In genomic region chr3:40615916-40616315, GRCh38 we compare ENCODE assay signal across 15 cellular contexts.
DNase-seq lines count a peak whose midpoint lies in the region; TF ChIP-seq lines count a peak whose summit lies in the region.
"Had no signal": no experiment of that assay in that cellular context is flagged by ENCODE, and none has a peak within 500 bp of the region (broad histone marks: within the 10 kb centered on the region; RNA-seq: fewer than 3 reads in every experiment).

No MANE protein-coding gene starts in this region.

- H4K20me1 ChIP-seq in neural progenitor cell (ENCODE audit: low read depth): no peaks in the 10 kb centered on the region

- no peaks in the 10 kb centered on the region for H3K9me3 Mint-ChIP-seq in neural progenitor cell
- H3K9me3 Mint-ChIP-seq: activated naive CD4-positive, alpha-beta T cell treated with anti-CD3 and anti-CD28 coated beads for 36 hours; CD4-positive, alpha-beta memory T cell had no signal

- no peaks in the 10 kb centered on the region for H3K36me3 ChIP-seq in HAP-1 (replicated peaks)
- no peaks in the 10 kb centered on the region for H3K36me3 ChIP-seq in neural progenitor cell
- H3K36me3 ChIP-seq: gastrocnemius medialis had no signal

- TF ChIP-seq CTCF in epithelial cell of proximal tubule (conservative IDR thresholded peaks at IDR 0.05; ENCODE audit: low read depth, low read length) (no peak), neural progenitor cell (IDR thresholded peaks at IDR 0.05) (no peak)

- peak overlapping the region; percentile 93 for H3K27ac Mint-ChIP-seq in neural progenitor cell
- H3K27ac Mint-ChIP-seq: activated CD8-positive, alpha-beta T cell treated with anti-CD3 and anti-CD28 coated beads, Interleukin-2, amount 10 ng/mL, durations not matched to agents 7 days and 5 days; activated naive CD4-positive, alpha-beta T cell treated with anti-CD3 and anti-CD28 coated beads for 36 hours; CD4-positive, alpha-beta memory T cell had no signal

- H3K79me2 ChIP-seq in neural progenitor cell (ENCODE audit: low read depth): no peaks in the 10 kb centered on the region

- no peaks in the 10 kb centered on the region for H3K36me3 Mint-ChIP-seq in neural progenitor cell
- H3K36me3 Mint-ChIP-seq: CD4-positive, alpha-beta memory T cell had no signal

- H2AFZ ChIP-seq in neural progenitor cell (replicated peaks): peak overlapping the region; percentile 38

- peak; percentile 27 to 40 for DNase-seq in HAP-1 (ENCODE audit: low spot score in 2 of 2)
- peak; percentile 17 for DNase-seq in NCI-H69 (lab: John Stamatoyannopoulos, UW)
- DNase-seq in epithelial cell of proximal tubule (ENCODE audit: low read depth): no peak
- DNase-seq in neural progenitor cell (ENCODE audit: low spot score): peak; percentile 26
- DNase-seq in activated CD4-positive, alpha-beta T cell treated with anti-CD3 and anti-CD28 coated beads for 48 hours: no peak
- DNase-seq in activated CD4-positive, alpha-beta T cell treated with anti-CD3 and anti-CD28 coated beads, Interleukin-2, amount 50 U/mL, for 1 hour: no peak
- no peak for DNase-seq in RPMI8226
- DNase-seq: activated CD8-positive, alpha-beta T cell treated with anti-CD3 and anti-CD28 coated beads, Interleukin-2, amount 10 ng/mL, durations not matched to agents 7 days and 5 days; activated naive CD4-positive, alpha-beta T cell treated with anti-CD3 and anti-CD28 coated beads for 36 hours; CD4-positive, alpha-beta memory T cell; dermis blood vessel endothelial cell; gastrocnemius medialis; PC-3; stimulated activated CD4-positive, alpha-beta T cell treated with anti-CD3 and anti-CD28 coated beads, Interleukin-4, amount 100 ng/mL, for 24 hours had no signal

- H3K27me3 Mint-ChIP-seq in neural progenitor cell (ENCODE audit: insufficient read depth, low read depth): peaks cover 6% of the 10 kb centered on the region

- H3K9me3 ChIP-seq in HAP-1 (no peaks in the 10 kb centered on the region), neural progenitor cell (ENCODE audit: low read depth) (no peaks in the 10 kb centered on the region)
- H3K9me3 ChIP-seq: gastrocnemius medialis had no signal

- peaks cover 17% of the 10 kb centered on the region for H3F3A ChIP-seq in neural progenitor cell (ENCODE audit: low read depth)

- peak overlapping the region; percentile 17 for H3K4me3 ChIP-seq in HAP-1
- peak overlapping the region; percentile 40 for H3K4me3 ChIP-seq in epithelial cell of proximal tubule (ENCODE audit: low read depth, low read length)
- peak overlapping the region; percentile 44 for H3K4me3 ChIP-seq in neural progenitor cell
- H3K4me3 ChIP-seq: gastrocnemius medialis, lung had no signal

- H3K4me1 ChIP-seq in HAP-1 (peaks cover 14% of the 10 kb centered on the region), neural progenitor cell (peaks cover 54% of the 10 kb centered on the region)
- H3K4me1 ChIP-seq: gastrocnemius medialis had no signal

- H3K9ac ChIP-seq in neural progenitor cell: no peak overlapping the region

- H3K27ac ChIP-seq in neural progenitor cell: no peak overlapping the region
- H3K27ac ChIP-seq: gastrocnemius medialis had no signal

- no peaks in the 10 kb centered on the region for H3K27me3 ChIP-seq in HAP-1 (ENCODE audit: low read depth)
- no peaks in the 10 kb centered on the region for H3K27me3 ChIP-seq in neural progenitor cell

- peak overlapping the region; percentile 80 for H3K4me3 Mint-ChIP-seq in neural progenitor cell
- H3K4me3 Mint-ChIP-seq: activated CD8-positive, alpha-beta T cell treated with anti-CD3 and anti-CD28 coated beads, Interleukin-2, amount 10 ng/mL, durations not matched to agents 7 days and 5 days; activated naive CD4-positive, alpha-beta T cell treated with anti-CD3 and anti-CD28 coated beads for 36 hours; CD4-positive, alpha-beta memory T cell had no signal

- in situ Hi-C loops in HAP-1 (cut with MboI; ENCODE audit: low sequenced_read_pairs): no loop called here

- peaks cover 50% of the 10 kb centered on the region for H3K4me1 Mint-ChIP-seq in neural progenitor cell
- H3K4me1 Mint-ChIP-seq: CD4-positive, alpha-beta memory T cell had no signal

- peak overlapping the region; percentile 80 for H3K4me2 ChIP-seq in neural progenitor cell

Comparison
In these comparisons a context has a peak if more than half of its experiments do, and no peak if none do; other contexts are left out.
1. DNase-seq: peak in HAP-1 (2 of 2), NCI-H69 (single experiment) and neural progenitor cell (single experiment); none in epithelial cell of proximal tubule (single experiment), activated CD4-positive, alpha-beta T cell treated with anti-CD3 and anti-CD28 coated beads for 48 hours (single experiment), activated CD4-positive, alpha-beta T cell treated with anti-CD3 and anti-CD28 coated beads, Interleukin-2, amount 50 U/mL, for 1 hour (single experiment) and RPMI8226 (single experiment).
2. Peak in every context shown above with its lines, with median percentiles within 50 percentile points of each other: H3K4me3 ChIP-seq.